Comparison of ENCODE assay signal across 9 cellular contexts in genomic region chr3:181712505-181713299, GRCh38. TPM values are rescaled to one million over a fixed set of nuclear protein-coding genes. Genes with fewer than 3 reads are reported as not detected.
DNase-seq lines count a peak whose midpoint lies in the region; ATAC-seq and TF ChIP-seq lines count a peak whose summit lies in the region.
"Had no signal": no experiment of that assay in that cellular context is flagged by ENCODE, and none has a peak within 500 bp of the region (broad histone marks: within the 10 kb centered on the region; RNA-seq: fewer than 3 reads in every experiment).

No MANE protein-coding gene starts in this region.

- 0 out of 2 replicates have a peak, but pooled peaks cover 7% of the 10 kb centered on the region for H3F3A ChIP-seq in DOHH2 (ENCODE audit: control insufficient read depth, insufficient read depth)

- TF ChIP-seq CTCF in DOHH2 (IDR thresholded peaks at IDR 0.05; ENCODE audit: low read depth, low read length, poor library complexity, severe bottlenecking) (no peak), osteocyte (IDR thresholded peaks at IDR 0.05) (no peak)

- H3K36me3 Mint-ChIP-seq in osteocyte (ENCODE audit: unreplicated experiment) = no peaks in the 10 kb centered on the region

- H3K4me3 Mint-ChIP-seq in osteocyte (ENCODE audit: unreplicated experiment) = peak overlapping the region; percentile 79

- H3K9me2 ChIP-seq in DOHH2 (replicated peaks; ENCODE audit: control insufficient read depth, low read length) = no peaks in the 10 kb centered on the region

- H3K9me3 ChIP-seq in DOHH2 (ENCODE audit: control insufficient read depth, insufficient read depth, low read length) (no peaks in the 10 kb centered on the region), ectodermal cell (ENCODE audit: control insufficient read depth, low read length) (no peaks in the 10 kb centered on the region)
- H3K9me3 ChIP-seq: body of pancreas had no signal

- no peak overlapping the region for H3K27ac ChIP-seq in DOHH2 (ENCODE audit: low read depth, low read length)
- H3K27ac ChIP-seq in ectodermal cell (ENCODE audit: insufficient read depth, low read depth, low read length, poor library complexity, severe bottlenecking) = peak overlapping the region; percentile 96
- H3K27ac ChIP-seq: body of pancreas had no signal

- H3K4me3 ChIP-seq in DOHH2 (ENCODE audit: low read length) (peak overlapping the region; percentile 65), ectodermal cell (ENCODE audit: insufficient read depth, low read depth, low read length) (peak overlapping the region; percentile 97)
- H3K4me3 ChIP-seq: body of pancreas had no signal

- H3K27me3 Mint-ChIP-seq in osteocyte (ENCODE audit: unreplicated experiment) = peaks cover 65% of the 10 kb centered on the region

- H4K20me1 ChIP-seq in DOHH2 (ENCODE audit: control insufficient read depth, insufficient read depth, low read depth, low read length) = no peaks in the 10 kb centered on the region

- H3K4me1 Mint-ChIP-seq in osteocyte (ENCODE audit: unreplicated experiment) = peaks cover 14% of the 10 kb centered on the region

- peak overlapping the region; percentile 67 for H3K27ac Mint-ChIP-seq in osteocyte (ENCODE audit: unreplicated experiment)

- no peak for ATAC-seq in GM18502 (IDR thresholded peaks at IDR 0.05; ENCODE audit: poor library complexity, unreplicated experiment)
- ATAC-seq in GM18870 (IDR thresholded peaks at IDR 0.05; ENCODE audit: unreplicated experiment) = no peak
- no peak for ATAC-seq in HG02981 (IDR thresholded peaks at IDR 0.05; ENCODE audit: unreplicated experiment)

- H3K79me2 ChIP-seq in DOHH2 (ENCODE audit: control insufficient read depth, low read length) = no peaks in the 10 kb centered on the region

- H3K27me3 ChIP-seq in DOHH2 (ENCODE audit: control insufficient read depth, low read length) (peaks cover 77% of the 10 kb centered on the region), ectodermal cell (ENCODE audit: control insufficient read depth, insufficient read depth, low read length, poor library complexity, severe bottlenecking) (peaks cover 12% of the 10 kb centered on the region)

- H3K9me3 Mint-ChIP-seq in osteocyte (ENCODE audit: unreplicated experiment) = no peaks in the 10 kb centered on the region

- H3K36me3 ChIP-seq in DOHH2 (ENCODE audit: control insufficient read depth, low read length) (no peaks in the 10 kb centered on the region), ectodermal cell (ENCODE audit: control insufficient read depth, insufficient read depth, low read length) (peaks cover 11% of the 10 kb centered on the region)

- DNase-seq in NCI-H446 treated with DMSO at 0.1 percent for 48 hours (lab: John Stamatoyannopoulos, UW) (peak; percentile 34), osteocyte (ENCODE audit: extremely low spot score, unreplicated experiment) (peak; percentile 85), HT-29 (ENCODE audit: low spot score) (no peak)

- 0% methylated on average over 68 to 70 of the region's 70 CpGs for WGBS in ectodermal cell, 2 experiments

- peaks cover 37% of the 10 kb centered on the region for H3K4me1 ChIP-seq in DOHH2 (ENCODE audit: control insufficient read depth, low read length)
- H3K4me1 ChIP-seq in ectodermal cell (ENCODE audit: control insufficient read depth, insufficient read depth, low read length) = peaks cover 31% of the 10 kb centered on the region

- peak overlapping the region; percentile 48 for H3K4me2 ChIP-seq in DOHH2 (ENCODE audit: low read length)

RNA-seq across cellular contexts. Expression of gene SOX2, which starts 1.0 kb away (rescaled TPM):
- 253 TPM for polyA plus RNA-seq in ectodermal cell (2013, experiment 1 of 4)
- 302 TPM for polyA plus RNA-seq in ectodermal cell (2013, experiment 2 of 4)
- 273 TPM for polyA plus RNA-seq in ectodermal cell (2013, experiment 3 of 4)
- 302 TPM for polyA plus RNA-seq in ectodermal cell (2013, experiment 4 of 4)
- total RNA-seq in osteocyte = 5.2 and 5.4 TPM in 2 replicates
- not detected in 2 replicates for total RNA-seq in HT-29 (2014; rRNA removed; shearing (Covaris generic))
